ENCODE assay signal across 26 cellular contexts in genomic region chr9:116694892-116695291, GRCh38.
"Had no signal": no experiment of that assay in that cellular context is flagged by ENCODE, and none has a peak within 500 bp of the region (broad histone marks: within the 10 kb centered on the region; RNA-seq: fewer than 3 reads in every experiment).

No MANE protein-coding gene starts in this region.

- H3K27ac ChIP-seq: KMS-11, SK-N-MC, WERI-Rb-1 had no signal

- DNase-seq: activated CD4-positive, alpha-beta memory T cell treated with anti-CD3 and anti-CD28 coated beads, Interleukin-2, amount 10 ng/mL, durations not matched to agents 7 days and 5 days; activated CD4-positive, alpha-beta T cell treated with anti-CD3 and anti-CD28 coated beads for 36 hours; activated CD4-positive, alpha-beta T cell treated with anti-CD3 and anti-CD28 coated beads, Interleukin-2, amount 50 U/mL, for 1 hour; activated gamma-delta T cell; activated naive CD4-positive, alpha-beta T cell treated with anti-CD3 and anti-CD28 coated beads for 36 hours; activated naive CD8-positive, alpha-beta T cell treated with anti-CD3 and anti-CD28 coated beads for 36 hours; activated T-cell treated with anti-CD3 and anti-CD28 coated beads for 4 hours; activated T-cell treated with anti-CD3 and anti-CD28 coated beads, Interleukin-2, amount 50 U/mL, for 48 hours; MG63; NCI-H1092 treated with DMSO at 0.1 percent for 48 hours; NCI-H1417 treated with DMSO at 0.1 percent for 48 hours; NCI-H1694; NCI-H2029; NCI-H2107; NCI-H2171 treated with DMSO at 0.1 percent for 48 hours; NCI-H226; NCI-H526 treated with DMSO at 0.1 percent for 48 hours; NK-92 treated with Interleukin-12 subunit alpha and Interleukin-12 subunit beta, amount 100 ng/mL, for 24 hours; RPMI8226; T-helper 1 cell; WERI-Rb-1 had no signal

- ATAC-seq: activated CD4-positive, alpha-beta T cell treated with anti-CD3 and anti-CD28 coated beads for 36 hours; activated T-helper 17 cell treated with anti-CD3 and anti-CD28 coated beads, Interleukin-2, amount 50 U/mL, for 72 hours; Panc1; Right ventricle myocardium inferior had no signal

- H3K4me2 ChIP-seq: KMS-11 had no signal

- H3K9ac ChIP-seq: KMS-11 had no signal

- H3K9me3 ChIP-seq: MG63 had no signal

- H3K27me3 ChIP-seq: MG63 had no signal

- H3K4me3 ChIP-seq: MG63, SK-N-MC had no signal
